Comparison of ENCODE assay signal across 26 cellular contexts in the genomic region with DNA sequence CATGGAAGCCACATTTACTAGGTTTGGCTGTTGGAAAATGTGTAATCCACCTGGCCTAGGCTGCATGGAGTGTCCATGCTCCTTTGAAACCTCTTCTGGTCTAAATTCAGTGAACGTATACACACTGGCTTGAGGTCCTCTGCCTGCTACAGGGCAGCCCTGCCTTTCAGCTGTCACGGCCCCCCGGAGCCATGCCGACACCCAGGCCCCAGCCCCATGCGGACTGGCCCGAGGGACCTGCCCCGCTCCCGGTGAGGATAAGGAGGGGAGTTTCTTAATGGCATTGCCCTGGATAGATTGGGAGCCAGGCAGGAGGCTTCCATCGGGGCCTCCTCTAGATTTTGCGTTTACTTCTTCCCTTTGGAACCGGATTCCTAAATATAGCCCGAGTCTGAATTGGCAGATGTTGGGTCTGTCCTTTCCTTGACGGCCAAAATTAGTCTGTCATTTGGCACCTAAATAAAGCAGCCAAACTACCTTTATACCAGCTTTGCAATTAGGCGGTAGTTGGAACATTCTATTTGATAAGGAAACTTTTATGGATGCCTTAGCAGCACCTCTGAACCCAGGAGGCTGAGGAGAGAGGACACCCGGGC.
"Had no signal": no experiment of that assay in that cellular context is flagged by ENCODE, and none has a peak within 500 bp of the region (broad histone marks: within the 10 kb centered on the region; RNA-seq: fewer than 3 reads in every experiment).

No MANE protein-coding gene starts in this region.

- H3K4me2 ChIP-seq: neural progenitor cell had no signal

- H3K4me3 ChIP-seq: neural progenitor cell, skin epidermis, thyroid gland, upper lobe of left lung, vagina had no signal

- H3K27me3 ChIP-seq: brain microvascular endothelial cell, foreskin keratinocyte, neural progenitor cell, thyroid gland, upper lobe of left lung, vagina had no signal

- H3K4me1 ChIP-seq: foreskin keratinocyte, neural progenitor cell, thyroid gland, upper lobe of left lung, vagina had no signal

- DNase-seq: activated CD4-positive, alpha-beta memory T cell treated with anti-CD3 and anti-CD28 coated beads for 36 hours; activated CD4-positive, alpha-beta T cell treated with anti-CD3 and anti-CD28 coated beads, Interleukin-2, amount 10 ng/mL, durations not matched to agents 24 days and 14 days; activated CD4-positive, CD25-positive, alpha-beta regulatory T cell treated with anti-CD3 and anti-CD28 coated beads, Interleukin-2, amount 50 U/mL, for 72 hours; activated CD8-positive, alpha-beta memory T cell treated with anti-CD3 and anti-CD28 coated beads, Interleukin-2, amount 50 U/mL, for 4 hours; activated effector memory CD4-positive, alpha-beta T cell treated with anti-CD3 and anti-CD28 coated beads, Interleukin-2, amount 50 U/mL, for 16 hours; activated naive CD4-positive, alpha-beta T cell treated with anti-CD3 and anti-CD28 coated beads, Interleukin-2, amount 10 ng/mL, durations not matched to agents 7 days and 5 days; activated naive CD8-positive, alpha-beta T cell treated with anti-CD3 and anti-CD28 coated beads, Interleukin-2, amount 10 ng/mL, durations not matched to agents 7 days and 5 days; activated T-cell treated with anti-CD3 and anti-CD28 coated beads, Interleukin-2, amount 50 U/mL, for 1 hour; brain microvascular endothelial cell; endodermal cell; foreskin keratinocyte; islet precursor cell; midbrain; naive thymus-derived CD8-positive, alpha-beta T cell; occipital lobe; stimulated activated CD4-positive, alpha-beta T cell treated with anti-CD3 and anti-CD28 coated beads, Interleukin-12 subunit alpha, Interleukin-12 subunit beta, amount 100 ng/mL, for 4 hours; stimulated activated CD4-positive, alpha-beta T cell treated with anti-CD3 and anti-CD28 coated beads, Interleukin-4, amount 100 ng/mL, for 1 hour; stimulated activated naive CD8-positive, alpha-beta T cell treated with anti-CD3 and anti-CD28 coated beads, Interleukin-15, amount 100 ng/mL, for 72 hours; T-helper 2 cell; thyroid gland had no signal

- H3K36me3 ChIP-seq: brain microvascular endothelial cell, neural progenitor cell had no signal

- H3K27ac ChIP-seq: brain microvascular endothelial cell, foreskin keratinocyte, neural progenitor cell, skin epidermis, thyroid gland, upper lobe of left lung, vagina had no signal

- ATAC-seq: esophagus mucosa; foreskin keratinocyte; naive thymus-derived CD8-positive, alpha-beta T cell; sciatic nerve; stimulated activated naive CD8-positive, alpha-beta T cell treated with anti-CD3 and anti-CD28 coated beads, Interleukin-15, amount 100 ng/mL, for 72 hours had no signal

- H3K9me3 ChIP-seq: thyroid gland, upper lobe of left lung, vagina had no signal
